In the genomic region with DNA sequence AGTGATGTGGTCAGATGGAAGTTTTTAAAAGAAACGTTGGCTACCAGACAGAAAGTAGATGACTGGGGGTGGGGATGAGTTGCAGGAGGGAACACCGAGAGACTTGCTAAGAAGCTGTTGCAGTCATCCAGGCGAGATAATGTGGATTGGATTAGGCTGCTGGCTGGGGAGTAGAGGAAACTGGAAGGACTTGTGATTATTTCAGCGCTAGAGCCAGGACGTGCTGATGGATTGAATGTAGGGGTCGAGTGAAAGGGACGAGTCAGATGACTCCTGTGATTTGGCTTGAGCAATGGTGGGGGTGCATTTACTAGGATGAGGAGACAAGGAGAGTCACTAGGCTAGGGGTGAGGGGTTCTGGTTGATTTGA, we compare ENCODE assay signal across 12 cellular contexts.
DNase-seq lines count a peak whose midpoint lies in the region; ATAC-seq and TF ChIP-seq lines count a peak whose summit lies in the region.
"Had no signal": no experiment of that assay in that cellular context is flagged by ENCODE, and none has a peak within 500 bp of the region (broad histone marks: within the 10 kb centered on the region; RNA-seq: fewer than 3 reads in every experiment).

No MANE protein-coding gene starts in this region.

- peak overlapping the region; percentile 5 for H4K5ac ChIP-seq in mesendoderm (ENCODE audit: low read length)

- H3K9me3 Mint-ChIP-seq in type B pancreatic cell, result peaks cover 14% of the 10 kb centered on the region

- H3K4me3 ChIP-seq in mesendoderm (ENCODE audit: low read length), result no peak overlapping the region
- H3K4me3 ChIP-seq: dorsolateral prefrontal cortex had no signal

- peak overlapping the region; percentile 63 for H3K27ac ChIP-seq in RWPE1
- H3K27ac ChIP-seq in mesendoderm (ENCODE audit: low read depth, low read length), result peak overlapping the region; percentile 98

- peaks cover 42% of the 10 kb centered on the region for H3K4me1 Mint-ChIP-seq in type B pancreatic cell (ENCODE audit: unreplicated experiment)

- peak overlapping the region; percentile 38 for H3K23ac ChIP-seq in mesendoderm (ENCODE audit: low read length)

- DNase-seq in RWPE1 (ENCODE audit: low spot score) (no peak), mesendoderm (peak; percentile 99), type B pancreatic cell (ENCODE audit: extremely low spot score, unreplicated experiment) (no peak), MV-4-11 (lab: John Stamatoyannopoulos, UW) (no peak), NCI-H1694 (lab: John Stamatoyannopoulos, UW) (no peak)
- DNase-seq: activated T-cell treated with anti-CD3 and anti-CD28 coated beads, Interleukin-2, amount 50 U/mL, for 48 hours; dorsolateral prefrontal cortex; NCI-H69 had no signal

- H3K4me3 Mint-ChIP-seq in type B pancreatic cell, result no peak overlapping the region
- H3K4me3 Mint-ChIP-seq: T-helper 1 cell treated with Interleukin-12 subunit alpha and Interleukin-12 subunit beta and Interleukin-4 antibody, amounts not matched to agents 30 μg/mL and 1 μg/mL, for 36 hours had no signal

- ATAC-seq in esophagus mucosa, result peak; percentile 27
- no peak for ATAC-seq in HG03354 (IDR thresholded peaks at IDR 0.05; ENCODE audit: poor library complexity, severe bottlenecking, unreplicated experiment)
- ATAC-seq: HepG2 had no signal

- H3K4me2 ChIP-seq in mesendoderm (ENCODE audit: low read length), result no peak overlapping the region

- no peaks in the 10 kb centered on the region for H3K27me3 ChIP-seq in mesendoderm (ENCODE audit: insufficient read depth, low read length, poor library complexity)
- H3K27me3 ChIP-seq: dorsolateral prefrontal cortex had no signal

- no peak overlapping the region for H2BK15ac ChIP-seq in mesendoderm (replicated peaks; ENCODE audit: low read depth)

- H3K36me3 ChIP-seq in mesendoderm (ENCODE audit: control insufficient read depth, insufficient read depth, low read length), result no peaks in the 10 kb centered on the region

- WGBS in mesendoderm (ENCODE audit: extremely low coverage, insufficient coverage, low lambda C conversion rate), result no CpG with 5 or more reads among the region's 7 CpGs

- peak overlapping the region; percentile 97 for H2AK5ac ChIP-seq in mesendoderm (ENCODE audit: low read length)

- no peak overlapping the region for H4K8ac ChIP-seq in mesendoderm (ENCODE audit: low read depth, low read length)

- CTCF ChIA-PET in RWPE1 (lab: Yijun Ruan, JAX), result no interaction called here

- peak overlapping the region; percentile 100 for H2BK5ac ChIP-seq in mesendoderm (ENCODE audit: low read length)

- peaks cover 3% of the 10 kb centered on the region for H3K79me1 ChIP-seq in mesendoderm (ENCODE audit: low read length)

- H3K9ac ChIP-seq in mesendoderm (ENCODE audit: low read length), result peak overlapping the region; percentile 70

- H2BK120ac ChIP-seq in mesendoderm (ENCODE audit: low read depth, low read length), result peak overlapping the region; percentile 74

- H3K4me1 ChIP-seq in mesendoderm (ENCODE audit: control insufficient read depth, low read depth, low read length), result peaks cover 19% of the 10 kb centered on the region

- peak overlapping the region; percentile 79 for H3K27ac Mint-ChIP-seq in type B pancreatic cell
- H3K27ac Mint-ChIP-seq: T-helper 1 cell treated with Interleukin-12 subunit alpha and Interleukin-12 subunit beta and Interleukin-4 antibody, amounts not matched to agents 30 μg/mL and 1 μg/mL, for 36 hours had no signal

- POLR2A ChIA-PET in RWPE1 (lab: Yijun Ruan, JAX; ENCODE audit: low non-redundant PET), result no interaction called here

- no peaks in the 10 kb centered on the region for H3K27me3 Mint-ChIP-seq in type B pancreatic cell

- no peak overlapping the region for H3K4ac ChIP-seq in mesendoderm (ENCODE audit: low read depth, low read length)

- peak overlapping the region; percentile 89 for H3K18ac ChIP-seq in mesendoderm (ENCODE audit: low read length)

- H3K56ac ChIP-seq in mesendoderm (ENCODE audit: low read length), result peak overlapping the region; percentile 88

- H3K36me3 Mint-ChIP-seq in type B pancreatic cell, result peaks cover 56% of the 10 kb centered on the region

- TF ChIP-seq CTCF in RWPE1 (conservative IDR thresholded peaks at IDR 0.05; ENCODE audit: low read depth) (no peak), type B pancreatic cell (conservative IDR thresholded peaks at IDR 0.05) (no peak)

- H3K79me2 ChIP-seq in mesendoderm (ENCODE audit: control insufficient read depth, insufficient read depth, low read length), result no peaks in the 10 kb centered on the region
